Comparison of ENCODE assay signal across 18 cellular contexts in genomic region chr10:13700461-13701144, GRCh38.
A peak's percentile ranks its signal among the peaks of the same experiment; 100 is the strongest.
DNase-seq lines count a peak whose midpoint lies in the region; ATAC-seq, FAIRE-seq and TF ChIP-seq lines count a peak whose summit lies in the region.
"Had no signal": no experiment of that assay in that cellular context is flagged by ENCODE, and none has a peak within 500 bp of the region (broad histone marks: within the 10 kb centered on the region; RNA-seq: fewer than 3 reads in every experiment).

No MANE protein-coding gene starts in this region.

- DNase-seq in HepG2 (ENCODE audit: low spot score) = no peak
- DNase-seq in SK-N-MC (ENCODE audit: low read depth, low spot score) = no peak
- DNase-seq in right lobe of liver = no peak
- DNase-seq in upper lobe of right lung = peak; percentile 27
- no peak for DNase-seq in GM12891 (ENCODE audit: insufficient read length, low spot score)
- DNase-seq in coronary artery (ENCODE audit: low spot score) = no peak
- no peak for DNase-seq in activated CD8-positive, alpha-beta memory T cell treated with anti-CD3 and anti-CD28 coated beads, Interleukin-2, amount 50 U/mL, for 4 hours
- DNase-seq: 8988T; CD8-positive, alpha-beta memory T cell; GF-D8; H7; KBM-7; NCI-H1436 treated with DMSO at 0.1 percent for 48 hours; NCI-H524; Peyer's patch; SHP77 treated with DMSO at 0.1 percent for 48 hours had no signal

- no peak for TF ChIP-seq RAD21 in liver (IDR thresholded peaks at IDR 0.05)
- TF ChIP-seq RAD21 in HepG2 (CRISPR knock-in tag; IDR thresholded peaks at IDR 0.05) = no peak

- H3K27ac ChIP-seq in liver (ENCODE audit: low read depth in 1 of 2, low read length in 2 of 2) (peak overlapping the region; percentile 70 to 84), HepG2 (ENCODE audit: extremely low read length, insufficient read depth, low read length) (no peak overlapping the region), SK-N-MC (peak overlapping the region; percentile 36; the same call in 1 of the 2 replicates), right lobe of liver (peak overlapping the region in 2 of 3 donors; percentile 1 to 56), upper lobe of right lung (no peak overlapping the region), coronary artery (no peak overlapping the region)
- H3K27ac ChIP-seq: BLaER1, Peyer's patch had no signal

- intact Hi-C loops in HepG2 (cut with micrococcal nuclease; ENCODE audit: unreplicated experiment) (no loop called here), right lobe of liver (cut with DNase I) (no loop called here), upper lobe of right lung (cut with DNase I) (no loop called here)

- CTCF ChIA-PET in HepG2 (lab: Yijun Ruan, JAX; ENCODE audit: low intra/inter-chr PET ratio, low total read pairs) = no interaction called here

- H3K9me3 ChIP-seq in liver (ENCODE audit: control insufficient read depth in 4 of 4, low read length in 3 of 4) = no peaks in the 10 kb centered on the region
- no peaks in the 10 kb centered on the region for H3K9me3 ChIP-seq in HepG2 (ENCODE audit: low read length)
- no peaks in the 10 kb centered on the region for H3K9me3 ChIP-seq in SK-N-MC (ENCODE audit: low read depth, low read length)
- no peaks in the 10 kb centered on the region for H3K9me3 ChIP-seq in right lobe of liver
- H3K9me3 ChIP-seq in upper lobe of right lung = no peaks in the 10 kb centered on the region
- H3K9me3 ChIP-seq: BLaER1, Peyer's patch had no signal

- POLR2A ChIA-PET in HepG2 (lab: Yijun Ruan, JAX) = no interaction called here

- no peaks in the 10 kb centered on the region for H3K79me2 ChIP-seq in HepG2 (ENCODE audit: insufficient read depth, low read length)

- FAIRE-seq in HepG2 (lab: Jason Lieb, UNC) (no peak), GM12891 (lab: Jason Lieb, UNC) (no peak)

- no peak for TF ChIP-seq POLR2A in HepG2 (IDR thresholded peaks at IDR 0.05; ENCODE audit: insufficient read depth in 1 of 2, low read depth in 2 of 2, low read length in 2 of 2)
- TF ChIP-seq POLR2A in right lobe of liver (IDR thresholded peaks at IDR 0.05) = no peak
- no peak for TF ChIP-seq POLR2A in GM12891 (IDR thresholded peaks at IDR 0.05; ENCODE audit: low read depth, low read length)

- H3K27me3 ChIP-seq in liver (ENCODE audit: control insufficient read depth in 4 of 4, insufficient read depth in 4 of 4, low read length in 3 of 4) = no peaks in the 10 kb centered on the region
- no peaks in the 10 kb centered on the region; a peak in 1 of 5 replicates for H3K27me3 ChIP-seq in HepG2 (ENCODE audit: control insufficient read depth in 1 of 2, insufficient read depth in 2 of 2, low read length in 2 of 2)
- no peaks in the 10 kb centered on the region for H3K27me3 ChIP-seq in right lobe of liver
- H3K27me3 ChIP-seq in upper lobe of right lung = no peaks in the 10 kb centered on the region
- H3K27me3 ChIP-seq: BLaER1, Peyer's patch had no signal

- WGBS in liver = 81% methylated on average over 10 of the region's 10 CpGs
- 80% methylated on average over 10 of the region's 10 CpGs for WGBS in HepG2 (ENCODE audit: low lambda C conversion rate)
- 79% methylated on average over 8 of the region's 10 CpGs for WGBS in right lobe of liver (ENCODE audit: insufficient coverage, low coverage, low lambda C conversion rate, missing lambda C conversion rate)

- no peak for ATAC-seq in HepG2
- ATAC-seq in right lobe of liver = no peak
- ATAC-seq in upper lobe of right lung = no peak

- H3K4me3 ChIP-seq in liver (ENCODE audit: low read depth in 1 of 3, low read length in 3 of 3) (no peak overlapping the region), HepG2 (replicated peaks in 1 of 3; ENCODE audit: insufficient read depth in 1 of 3, low read depth in 2 of 3, low read length in 3 of 3) (no peak overlapping the region), SK-N-MC (peak overlapping the region; percentile 36; the same call in 1 of the 2 replicates), right lobe of liver (peak overlapping the region in 2 of 3 donors; percentile 25 to 26), upper lobe of right lung (no peak overlapping the region), coronary artery (no peak overlapping the region)
- H3K4me3 ChIP-seq: BLaER1, Peyer's patch had no signal

- H3K9ac ChIP-seq in liver (ENCODE audit: low read depth in 1 of 2, low read length in 2 of 2) (no peak overlapping the region), HepG2 (ENCODE audit: insufficient read depth, low read depth, low read length) (no peak overlapping the region), SK-N-MC (ENCODE audit: insufficient read length) (no peak overlapping the region)
- H3K9ac ChIP-seq: BLaER1 had no signal

- no peak overlapping the region for H2AFZ ChIP-seq in HepG2 (ENCODE audit: low read length)

- in situ Hi-C loops in HepG2 (cut with HindIII; ENCODE audit: extremely low pct_ligation_motif_present, low pct_unique_long_range_greater_than_20kb) = no loop called here

- H3K4me2 ChIP-seq in HepG2 (ENCODE audit: low read depth, low read length) = no peak overlapping the region
- H3K4me2 ChIP-seq: BLaER1 had no signal

- H3K36me3 ChIP-seq in liver (ENCODE audit: control insufficient read depth in 4 of 4, insufficient read depth in 3 of 4, low read depth in 1 of 4, low read length in 3 of 4) (peaks cover 0 to 10% (median 1%) of the 10 kb centered on the region in 4 donors), HepG2 (replicated peaks in 1 of 2; ENCODE audit: control insufficient read depth in 1 of 2, insufficient read depth in 2 of 2, low read length in 2 of 2) (no peaks in the 10 kb centered on the region), SK-N-MC (ENCODE audit: insufficient read depth, low read length) (no peaks in the 10 kb centered on the region), right lobe of liver (no peaks in the 10 kb centered on the region), upper lobe of right lung (peaks cover 12% of the 10 kb centered on the region)
- H3K36me3 ChIP-seq: BLaER1 had no signal

- no peaks in the 10 kb centered on the region for H4K20me1 ChIP-seq in HepG2 (ENCODE audit: insufficient read depth, low read length)
- H4K20me1 ChIP-seq: BLaER1 had no signal

- H3K4me1 ChIP-seq in liver (ENCODE audit: control insufficient read depth in 4 of 4, insufficient read depth in 4 of 4, low read length in 3 of 4) (peaks cover 6 to 64% (median 46%) of the 10 kb centered on the region in 4 donors), HepG2 (ENCODE audit: insufficient read depth, low read length) (peaks cover 7% of the 10 kb centered on the region; the same call in 1 of the 2 replicates), right lobe of liver (peaks cover 0 to 33% (median 17%) of the 10 kb centered on the region in 4 donors), upper lobe of right lung (peaks cover 16% of the 10 kb centered on the region)
- H3K4me1 ChIP-seq: Peyer's patch had no signal

- TF ChIP-seq CTCF in liver (IDR thresholded peaks at IDR 0.05; ENCODE audit: low read depth, low read length, missing input control) = no peak
- TF ChIP-seq CTCF in HepG2 (CRISPR knock-in tag; IDR thresholded peaks at IDR 0.05) = no peak
- TF ChIP-seq CTCF in right lobe of liver (IDR thresholded peaks at IDR 0.05) = no peak
- TF ChIP-seq CTCF in upper lobe of right lung (IDR thresholded peaks at IDR 0.05) = no peak
- no peak for TF ChIP-seq CTCF in coronary artery (IDR thresholded peaks at IDR 0.05)

- no TSS peak for BruUV-seq in HepG2 (replicated peaks; lab: Mats Ljungman, UMichigan)

- TF ChIP-seq EP300 in HepG2 (IDR thresholded peaks at IDR 0.05; ENCODE audit: low read depth in 2 of 2, low read length in 2 of 2) (no peak), HepG2 (CRISPR knock-in tag; IDR thresholded peaks at IDR 0.05; ENCODE audit: borderline replicate concordance) (no peak)

TF ChIP-seq in liver, 16 proteins besides CTCF, POLR2A, EP300 and RAD21 (continues in another document):
- TF ChIP-seq GABPA (IDR thresholded peaks at IDR 0.05 in 1 of 2, conservative IDR thresholded peaks at IDR 0.05 in 1 of 2) (no peak), FOXA1 (IDR thresholded peaks at IDR 0.05) (no peak), SP1 (IDR thresholded peaks at IDR 0.05) (no peak), HNF4G (IDR thresholded peaks at IDR 0.05) (no peak), EGR1 (IDR thresholded peaks at IDR 0.05; ENCODE audit: low read depth in 2 of 2) (no peak), TAF1 (conservative IDR thresholded peaks at IDR 0.05) (no peak)
- TF ChIP-seq, protein P1, sequence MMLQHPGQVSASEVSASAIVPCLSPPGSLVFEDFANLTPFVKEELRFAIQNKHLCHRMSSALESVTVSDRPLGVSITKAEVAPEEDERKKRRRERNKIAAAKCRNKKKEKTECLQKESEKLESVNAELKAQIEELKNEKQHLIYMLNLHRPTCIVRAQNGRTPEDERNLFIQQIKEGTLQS (IDR thresholded peaks at IDR 0.05) = no peak

TF ChIP-seq in HepG2, 621 proteins besides CTCF, POLR2A, EP300 and RAD21:
- TF ChIP-seq TFDP2 (CRISPR knock-in tag; IDR thresholded peaks at IDR 0.05) (no peak), ZNF891 (CRISPR knock-in tag; IDR thresholded peaks at IDR 0.05) (no peak), CHD4 (IDR thresholded peaks at IDR 0.05; ENCODE audit: borderline replicate concordance, low read length) (no peak), ADNP (CRISPR knock-in tag; IDR thresholded peaks at IDR 0.05) (no peak)

TF ChIP-seq in GM12891, 5 proteins besides CTCF, POLR2A, EP300 and RAD21:
- no peak for TF ChIP-seq SPI1 (IDR thresholded peaks at IDR 0.05; ENCODE audit: low read depth, low read length)
- TF ChIP-seq POLR2AphosphoS5 (IDR thresholded peaks at IDR 0.05; ENCODE audit: low read depth, low read length) = no peak
- no peak for TF ChIP-seq POU2F2 (IDR thresholded peaks at IDR 0.05; ENCODE audit: low read depth, low read length)
- TF ChIP-seq PAX5 (IDR thresholded peaks at IDR 0.05; ENCODE audit: insufficient read depth, low read length, severe bottlenecking) = no peak
- TF ChIP-seq TAF1 (IDR thresholded peaks at IDR 0.05; ENCODE audit: low read depth, low read length) = no peak

Comparison
In these comparisons a context has a peak if more than half of its experiments do, and no peak if none do; other contexts are left out.
1. H3K27ac ChIP-seq: peak in liver (2 of 2), SK-N-MC (single experiment) and right lobe of liver (2 of 3); none in HepG2 (single experiment), upper lobe of right lung (single experiment) and coronary artery (0 of 2).
2. H3K4me3 ChIP-seq: peak in SK-N-MC (single experiment) and right lobe of liver (2 of 3); none in liver (0 of 3), HepG2 (0 of 3), upper lobe of right lung (single experiment) and coronary artery (single experiment).